ENCODE assay signal across 7 cellular contexts in the genomic region with DNA sequence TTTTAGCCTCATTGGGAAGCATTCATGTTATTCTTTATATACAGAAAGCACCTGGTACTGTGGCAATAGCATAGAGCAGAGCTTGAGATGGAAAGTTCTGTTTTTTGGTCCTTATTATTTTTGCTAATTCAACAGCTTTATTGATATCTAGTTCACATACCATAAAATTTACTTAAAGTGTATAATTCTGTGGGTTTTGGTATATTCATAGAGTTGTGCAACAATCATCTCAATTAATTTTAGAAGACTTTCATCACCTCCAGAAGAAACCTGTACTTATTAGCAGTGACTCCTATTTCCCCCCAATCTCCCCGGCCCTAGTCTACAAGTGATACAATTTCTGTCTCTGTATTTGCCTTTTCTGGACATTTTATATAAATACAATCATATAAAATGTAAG.
"Had no signal": no experiment of that assay in that cellular context is flagged by ENCODE, and none has a peak within 500 bp of the region (broad histone marks: within the 10 kb centered on the region; RNA-seq: fewer than 3 reads in every experiment).

No MANE protein-coding gene starts in this region.

- ATAC-seq: HCT116 had no signal

- H3K27ac ChIP-seq: GM23248, KMS-11 had no signal

- DNase-seq: GM23248, GOT3, H7, HFFc6, IMR-90 had no signal
